ENCODE assay signal across 2 cellular contexts in the genomic region with DNA sequence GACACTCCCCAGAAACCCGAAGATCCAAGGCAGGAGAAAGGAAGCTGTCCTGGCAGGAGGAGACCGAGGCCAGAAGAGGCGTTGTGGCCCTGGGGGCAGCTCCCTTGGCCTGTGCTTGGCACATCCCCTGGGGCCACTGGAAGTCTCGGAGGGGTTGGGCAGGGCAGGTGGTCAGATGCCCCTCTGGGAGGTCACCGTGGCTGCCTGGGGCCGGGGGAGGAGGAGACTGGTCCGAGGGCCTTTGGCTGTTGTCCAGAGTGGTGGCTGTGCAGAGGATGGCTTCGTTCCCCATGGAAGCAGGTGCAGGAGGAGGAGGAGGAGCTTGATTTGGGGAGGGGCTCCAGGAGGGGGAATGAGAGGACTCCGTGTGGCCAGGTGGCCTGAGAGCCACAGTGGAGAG.
TF ChIP-seq lines count a peak whose summit lies in the region.

No MANE protein-coding gene starts in this region.

TF ChIP-seq in HEK293, 187 proteins besides CTCF, POLR2A, EP300 and RAD21:
- TF ChIP-seq, protein P1, sequence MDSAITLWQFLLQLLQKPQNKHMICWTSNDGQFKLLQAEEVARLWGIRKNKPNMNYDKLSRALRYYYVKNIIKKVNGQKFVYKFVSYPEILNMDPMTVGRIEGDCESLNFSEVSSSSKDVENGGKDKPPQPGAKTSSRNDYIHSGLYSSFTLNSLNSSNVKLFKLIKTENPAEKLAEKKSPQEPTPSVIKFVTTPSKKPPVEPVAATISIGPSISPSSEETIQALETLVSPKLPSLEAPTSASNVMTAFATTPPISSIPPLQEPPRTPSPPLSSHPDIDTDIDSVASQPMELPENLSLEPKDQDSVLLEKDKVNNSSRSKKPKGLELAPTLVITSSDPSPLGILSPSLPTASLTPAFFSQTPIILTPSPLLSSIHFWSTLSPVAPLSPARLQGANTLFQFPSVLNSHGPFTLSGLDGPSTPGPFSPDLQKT (IDR thresholded peaks at IDR 0.05; ENCODE audit: borderline replicate concordance, low read depth, low read length) = no peak
- TF ChIP-seq GLIS2 (tag by site-specific recombination; IDR thresholded peaks at IDR 0.05) = peak; percentile 34; the same call in 1 of the 2 replicates
- peak; percentile 48 for TF ChIP-seq GLIS1 (tag by site-specific recombination; IDR thresholded peaks at IDR 0.05)
TF ChIP-seq in HEK293: peak in this region for 2.

TF ChIP-seq in H1, 55 proteins besides CTCF, POLR2A, EP300 and RAD21 (continued from another document):
- TF ChIP-seq, protein P2, sequence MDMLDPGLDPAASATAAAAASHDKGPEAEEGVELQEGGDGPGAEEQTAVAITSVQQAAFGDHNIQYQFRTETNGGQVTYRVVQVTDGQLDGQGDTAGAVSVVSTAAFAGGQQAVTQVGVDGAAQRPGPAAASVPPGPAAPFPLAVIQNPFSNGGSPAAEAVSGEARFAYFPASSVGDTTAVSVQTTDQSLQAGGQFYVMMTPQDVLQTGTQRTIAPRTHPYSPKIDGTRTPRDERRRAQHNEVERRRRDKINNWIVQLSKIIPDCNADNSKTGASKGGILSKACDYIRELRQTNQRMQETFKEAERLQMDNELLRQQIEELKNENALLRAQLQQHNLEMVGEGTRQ (IDR thresholded peaks at IDR 0.05; ENCODE audit: low read length) = no peak
- TF ChIP-seq CREB1 (IDR thresholded peaks at IDR 0.05) (no peak), JUND (IDR thresholded peaks at IDR 0.05; ENCODE audit: low read length) (no peak), NRF1 (IDR thresholded peaks at IDR 0.05; ENCODE audit: low read depth, low read length) (no peak), FOSL1 (IDR thresholded peaks at IDR 0.05; ENCODE audit: insufficient read depth, low read depth, low read length) (no peak), POLR2AphosphoS5 (IDR thresholded peaks at IDR 0.05; ENCODE audit: low read depth, low read length) (no peak)
- TF ChIP-seq, protein P3, sequence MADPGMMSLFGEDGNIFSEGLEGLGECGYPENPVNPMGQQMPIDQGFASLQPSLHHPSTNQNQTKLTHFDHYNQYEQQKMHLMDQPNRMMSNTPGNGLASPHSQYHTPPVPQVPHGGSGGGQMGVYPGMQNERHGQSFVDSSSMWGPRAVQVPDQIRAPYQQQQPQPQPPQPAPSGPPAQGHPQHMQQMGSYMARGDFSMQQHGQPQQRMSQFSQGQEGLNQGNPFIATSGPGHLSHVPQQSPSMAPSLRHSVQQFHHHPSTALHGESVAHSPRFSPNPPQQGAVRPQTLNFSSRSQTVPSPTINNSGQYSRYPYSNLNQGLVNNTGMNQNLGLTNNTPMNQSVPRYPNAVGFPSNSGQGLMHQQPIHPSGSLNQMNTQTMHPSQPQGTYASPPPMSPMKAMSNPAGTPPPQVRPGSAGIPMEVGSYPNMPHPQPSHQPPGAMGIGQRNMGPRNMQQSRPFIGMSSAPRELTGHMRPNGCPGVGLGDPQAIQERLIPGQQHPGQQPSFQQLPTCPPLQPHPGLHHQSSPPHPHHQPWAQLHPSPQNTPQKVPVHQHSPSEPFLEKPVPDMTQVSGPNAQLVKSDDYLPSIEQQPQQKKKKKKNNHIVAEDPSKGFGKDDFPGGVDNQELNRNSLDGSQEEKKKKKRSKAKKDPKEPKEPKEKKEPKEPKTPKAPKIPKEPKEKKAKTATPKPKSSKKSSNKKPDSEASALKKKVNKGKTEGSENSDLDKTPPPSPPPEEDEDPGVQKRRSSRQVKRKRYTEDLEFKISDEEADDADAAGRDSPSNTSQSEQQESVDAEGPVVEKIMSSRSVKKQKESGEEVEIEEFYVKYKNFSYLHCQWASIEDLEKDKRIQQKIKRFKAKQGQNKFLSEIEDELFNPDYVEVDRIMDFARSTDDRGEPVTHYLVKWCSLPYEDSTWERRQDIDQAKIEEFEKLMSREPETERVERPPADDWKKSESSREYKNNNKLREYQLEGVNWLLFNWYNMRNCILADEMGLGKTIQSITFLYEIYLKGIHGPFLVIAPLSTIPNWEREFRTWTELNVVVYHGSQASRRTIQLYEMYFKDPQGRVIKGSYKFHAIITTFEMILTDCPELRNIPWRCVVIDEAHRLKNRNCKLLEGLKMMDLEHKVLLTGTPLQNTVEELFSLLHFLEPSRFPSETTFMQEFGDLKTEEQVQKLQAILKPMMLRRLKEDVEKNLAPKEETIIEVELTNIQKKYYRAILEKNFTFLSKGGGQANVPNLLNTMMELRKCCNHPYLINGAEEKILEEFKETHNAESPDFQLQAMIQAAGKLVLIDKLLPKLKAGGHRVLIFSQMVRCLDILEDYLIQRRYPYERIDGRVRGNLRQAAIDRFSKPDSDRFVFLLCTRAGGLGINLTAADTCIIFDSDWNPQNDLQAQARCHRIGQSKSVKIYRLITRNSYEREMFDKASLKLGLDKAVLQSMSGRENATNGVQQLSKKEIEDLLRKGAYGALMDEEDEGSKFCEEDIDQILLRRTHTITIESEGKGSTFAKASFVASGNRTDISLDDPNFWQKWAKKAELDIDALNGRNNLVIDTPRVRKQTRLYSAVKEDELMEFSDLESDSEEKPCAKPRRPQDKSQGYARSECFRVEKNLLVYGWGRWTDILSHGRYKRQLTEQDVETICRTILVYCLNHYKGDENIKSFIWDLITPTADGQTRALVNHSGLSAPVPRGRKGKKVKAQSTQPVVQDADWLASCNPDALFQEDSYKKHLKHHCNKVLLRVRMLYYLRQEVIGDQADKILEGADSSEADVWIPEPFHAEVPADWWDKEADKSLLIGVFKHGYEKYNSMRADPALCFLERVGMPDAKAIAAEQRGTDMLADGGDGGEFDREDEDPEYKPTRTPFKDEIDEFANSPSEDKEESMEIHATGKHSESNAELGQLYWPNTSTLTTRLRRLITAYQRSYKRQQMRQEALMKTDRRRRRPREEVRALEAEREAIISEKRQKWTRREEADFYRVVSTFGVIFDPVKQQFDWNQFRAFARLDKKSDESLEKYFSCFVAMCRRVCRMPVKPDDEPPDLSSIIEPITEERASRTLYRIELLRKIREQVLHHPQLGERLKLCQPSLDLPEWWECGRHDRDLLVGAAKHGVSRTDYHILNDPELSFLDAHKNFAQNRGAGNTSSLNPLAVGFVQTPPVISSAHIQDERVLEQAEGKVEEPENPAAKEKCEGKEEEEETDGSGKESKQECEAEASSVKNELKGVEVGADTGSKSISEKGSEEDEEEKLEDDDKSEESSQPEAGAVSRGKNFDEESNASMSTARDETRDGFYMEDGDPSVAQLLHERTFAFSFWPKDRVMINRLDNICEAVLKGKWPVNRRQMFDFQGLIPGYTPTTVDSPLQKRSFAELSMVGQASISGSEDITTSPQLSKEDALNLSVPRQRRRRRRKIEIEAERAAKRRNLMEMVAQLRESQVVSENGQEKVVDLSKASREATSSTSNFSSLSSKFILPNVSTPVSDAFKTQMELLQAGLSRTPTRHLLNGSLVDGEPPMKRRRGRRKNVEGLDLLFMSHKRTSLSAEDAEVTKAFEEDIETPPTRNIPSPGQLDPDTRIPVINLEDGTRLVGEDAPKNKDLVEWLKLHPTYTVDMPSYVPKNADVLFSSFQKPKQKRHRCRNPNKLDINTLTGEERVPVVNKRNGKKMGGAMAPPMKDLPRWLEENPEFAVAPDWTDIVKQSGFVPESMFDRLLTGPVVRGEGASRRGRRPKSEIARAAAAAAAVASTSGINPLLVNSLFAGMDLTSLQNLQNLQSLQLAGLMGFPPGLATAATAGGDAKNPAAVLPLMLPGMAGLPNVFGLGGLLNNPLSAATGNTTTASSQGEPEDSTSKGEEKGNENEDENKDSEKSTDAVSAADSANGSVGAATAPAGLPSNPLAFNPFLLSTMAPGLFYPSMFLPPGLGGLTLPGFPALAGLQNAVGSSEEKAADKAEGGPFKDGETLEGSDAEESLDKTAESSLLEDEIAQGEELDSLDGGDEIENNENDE (IDR thresholded peaks at IDR 0.05; ENCODE audit: insufficient replicate concordance, low read length) = no peak
